26 cellular contexts compared by ENCODE assay signal in the genomic region with DNA sequence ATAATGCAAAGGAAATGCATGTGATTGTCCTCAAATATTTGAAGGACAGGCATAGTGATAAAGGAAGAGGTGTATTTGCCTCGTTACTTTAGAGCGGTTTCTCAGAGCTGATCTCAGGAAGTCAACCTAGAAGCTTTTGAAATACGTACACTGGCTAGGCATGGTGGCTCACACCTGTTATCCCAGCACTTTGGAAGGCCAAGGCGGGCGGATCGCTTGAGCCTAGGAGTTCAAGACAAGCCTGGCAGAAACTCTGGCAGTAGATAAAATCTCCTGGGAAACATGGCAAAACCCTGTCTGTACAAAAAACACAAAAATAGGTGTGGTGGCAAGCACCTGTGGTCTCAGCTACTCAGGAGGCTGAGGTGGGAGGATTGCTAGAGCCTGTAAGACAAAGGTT.
"Had no signal": no experiment of that assay in that cellular context is flagged by ENCODE, and none has a peak within 500 bp of the region (broad histone marks: within the 10 kb centered on the region; RNA-seq: fewer than 3 reads in every experiment).

No MANE protein-coding gene starts in this region.

- H3K36me3 ChIP-seq: colonic mucosa had no signal

- H3K27ac ChIP-seq: body of pancreas, colonic mucosa, heart right ventricle had no signal

- H3K4me1 Mint-ChIP-seq: activated CD4-positive, alpha-beta T cell treated with anti-CD3 and anti-CD28 coated beads for 36 hours had no signal

- H3K4me3 Mint-ChIP-seq: activated CD4-positive, alpha-beta memory T cell treated with anti-CD3 and anti-CD28 coated beads for 36 hours; activated CD4-positive, alpha-beta T cell treated with anti-CD3 and anti-CD28 coated beads for 36 hours; activated CD4-positive, alpha-beta T cell treated with anti-CD3 and anti-CD28 coated beads, Interleukin-2, amount 10 ng/mL, durations not matched to agents 24 days and 14 days; activated CD8-positive, alpha-beta memory T cell treated with anti-CD3 and anti-CD28 coated beads, Interleukin-2, amount 10 ng/mL, durations not matched to agents 7 days and 5 days; activated CD8-positive, alpha-beta T cell treated with anti-CD3 and anti-CD28 coated beads, Interleukin-2, amount 10 ng/mL, durations not matched to agents 7 days and 5 days; activated naive CD8-positive, alpha-beta T cell; activated T-helper 17 cell treated with anti-CD3 and anti-CD28 coated beads, Interleukin-2, amount 50 U/mL, for 72 hours had no signal

- DNase-seq: activated CD4-positive, alpha-beta memory T cell treated with anti-CD3 and anti-CD28 coated beads for 36 hours; activated CD4-positive, alpha-beta T cell treated with anti-CD3 and anti-CD28 coated beads for 36 hours; activated CD4-positive, alpha-beta T cell treated with anti-CD3 and anti-CD28 coated beads, Interleukin-2, amount 10 ng/mL, durations not matched to agents 24 days and 14 days; activated CD4-positive, CD25-positive, alpha-beta regulatory T cell; activated CD4-positive, CD25-positive, alpha-beta regulatory T cell treated with anti-CD3 and anti-CD28 coated beads, Interleukin-2, amount 50 U/mL, for 72 hours; activated CD8-positive, alpha-beta memory T cell treated with anti-CD3 and anti-CD28 coated beads, Interleukin-2, amount 10 ng/mL, durations not matched to agents 7 days and 5 days; activated CD8-positive, alpha-beta memory T cell treated with anti-CD3 and anti-CD28 coated beads, Interleukin-2, amount 50 U/mL, for 4 hours; activated CD8-positive, alpha-beta T cell treated with anti-CD3 and anti-CD28 coated beads, Interleukin-2, amount 10 ng/mL, durations not matched to agents 7 days and 5 days; activated effector memory CD4-positive, alpha-beta T cell treated with Interleukin-2 at 50 U/mL for 16 hours; activated gamma-delta T cell treated with Interleukin-2 at 50 U/mL for 16 hours; activated naive CD4-positive, alpha-beta T cell treated with anti-CD3 and anti-CD28 coated beads, Interleukin-2, amount 50 U/mL, for 16 hours; activated naive CD4-positive, alpha-beta T cell treated with Interleukin-2 at 50 U/mL for 16 hours; activated T-cell treated with anti-CD3 and anti-CD28 coated beads, Interleukin-2, amount 50 U/mL, for 1 hour; amniotic stem cell; anterior cingulate cortex; body of pancreas; central memory CD4-positive, alpha-beta T cell; cerebellar nuclear complex; colonic mucosa; effector CD8-positive, alpha-beta T cell; foreskin fibroblast; heart right ventricle; T-helper 2 cell had no signal

- H3K9me3 Mint-ChIP-seq: activated CD4-positive, alpha-beta memory T cell treated with anti-CD3 and anti-CD28 coated beads for 36 hours; activated CD4-positive, alpha-beta T cell treated with anti-CD3 and anti-CD28 coated beads, Interleukin-2, amount 10 ng/mL, durations not matched to agents 24 days and 14 days; activated T-helper 17 cell treated with anti-CD3 and anti-CD28 coated beads, Interleukin-2, amount 50 U/mL, for 72 hours had no signal

- H3K27me3 Mint-ChIP-seq: activated CD4-positive, alpha-beta memory T cell treated with anti-CD3 and anti-CD28 coated beads for 36 hours; activated CD4-positive, alpha-beta T cell treated with anti-CD3 and anti-CD28 coated beads for 36 hours; activated CD4-positive, alpha-beta T cell treated with anti-CD3 and anti-CD28 coated beads, Interleukin-2, amount 10 ng/mL, durations not matched to agents 24 days and 14 days; activated CD8-positive, alpha-beta memory T cell treated with anti-CD3 and anti-CD28 coated beads, Interleukin-2, amount 10 ng/mL, durations not matched to agents 7 days and 5 days; activated naive CD8-positive, alpha-beta T cell; activated T-helper 17 cell treated with anti-CD3 and anti-CD28 coated beads, Interleukin-2, amount 50 U/mL, for 72 hours had no signal

- H3K27me3 ChIP-seq: colonic mucosa, heart right ventricle had no signal

- H3K27ac Mint-ChIP-seq: activated CD4-positive, alpha-beta memory T cell treated with anti-CD3 and anti-CD28 coated beads for 36 hours; activated CD4-positive, alpha-beta T cell treated with anti-CD3 and anti-CD28 coated beads for 36 hours; activated CD4-positive, alpha-beta T cell treated with anti-CD3 and anti-CD28 coated beads, Interleukin-2, amount 10 ng/mL, durations not matched to agents 24 days and 14 days; activated CD8-positive, alpha-beta memory T cell treated with anti-CD3 and anti-CD28 coated beads, Interleukin-2, amount 10 ng/mL, durations not matched to agents 7 days and 5 days; activated CD8-positive, alpha-beta T cell treated with anti-CD3 and anti-CD28 coated beads, Interleukin-2, amount 10 ng/mL, durations not matched to agents 7 days and 5 days; activated naive CD8-positive, alpha-beta T cell; activated T-helper 17 cell treated with anti-CD3 and anti-CD28 coated beads, Interleukin-2, amount 50 U/mL, for 72 hours had no signal

- H3K4me1 ChIP-seq: body of pancreas, colonic mucosa had no signal

- ATAC-seq: activated CD4-positive, alpha-beta T cell treated with anti-CD3 and anti-CD28 coated beads for 36 hours; activated CD8-positive, alpha-beta memory T cell treated with anti-CD3 and anti-CD28 coated beads, Interleukin-2, amount 10 ng/mL, durations not matched to agents 7 days and 5 days; activated CD8-positive, alpha-beta T cell treated with anti-CD3 and anti-CD28 coated beads, Interleukin-2, amount 10 ng/mL, durations not matched to agents 7 days and 5 days; activated T-helper 17 cell treated with anti-CD3 and anti-CD28 coated beads, Interleukin-2, amount 50 U/mL, for 72 hours; body of pancreas; esophagus mucosa; heart right ventricle had no signal

- H3K4me3 ChIP-seq: body of pancreas, colonic mucosa, heart right ventricle had no signal

- H3K9me3 ChIP-seq: body of pancreas, colonic mucosa, heart right ventricle had no signal
